ENCODE assay signal across 8 cellular contexts in the genomic region with DNA sequence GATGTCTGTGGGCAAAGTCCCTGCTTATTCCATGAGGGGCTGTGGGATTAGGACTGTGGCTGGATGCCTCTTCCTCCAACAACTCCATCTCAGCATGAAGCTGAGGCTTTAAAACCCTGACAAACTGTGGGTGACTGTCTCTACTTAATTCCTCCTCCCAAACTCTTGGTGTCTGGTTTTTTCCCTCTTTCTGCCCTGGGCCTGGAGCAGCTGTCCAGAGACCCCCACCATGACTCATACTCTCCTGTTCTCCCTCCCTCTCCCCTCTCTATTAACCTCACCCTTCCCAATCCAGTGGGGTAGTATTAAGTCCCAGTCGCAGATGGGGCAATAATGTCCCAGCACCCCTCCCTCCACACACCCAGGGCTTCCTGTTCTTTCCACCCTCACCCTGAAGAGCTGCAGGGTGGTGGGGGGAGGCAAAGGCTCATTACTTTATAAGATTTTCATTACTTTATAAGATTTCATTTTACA. TPM values are rescaled to one million over a fixed set of nuclear protein-coding genes. Genes with fewer than 3 reads are reported as not detected.
DNase-seq lines count a peak whose midpoint lies in the region; ATAC-seq, FAIRE-seq and TF ChIP-seq lines count a peak whose summit lies in the region.

No MANE protein-coding gene starts in this region.

- H3K36me3 ChIP-seq in HepG2 (replicated peaks in 1 of 2; ENCODE audit: control insufficient read depth in 1 of 2, insufficient read depth in 2 of 2, low read length in 2 of 2) (no peaks in the 10 kb centered on the region), subcutaneous abdominal adipose tissue (ENCODE audit: control insufficient read depth in 5 of 5, insufficient read depth in 5 of 5, low read length in 5 of 5) (peaks cover 3 to 17% (median 6%) of the 10 kb centered on the region in 5 donors)

- WGBS in HepG2 (ENCODE audit: low lambda C conversion rate) = 71% methylated on average over 1 of the region's 1 CpG

- no peak for TF ChIP-seq POLR2A in HepG2 (IDR thresholded peaks at IDR 0.05; ENCODE audit: insufficient read depth in 1 of 2, low read depth in 2 of 2, low read length in 2 of 2)

- H3K9me3 ChIP-seq in HepG2 (ENCODE audit: low read length) (no peaks in the 10 kb centered on the region), subcutaneous abdominal adipose tissue (ENCODE audit: control insufficient read depth in 5 of 5, low read length in 5 of 5) (no peaks in the 10 kb centered on the region)

- H3K9ac ChIP-seq in HepG2 (ENCODE audit: insufficient read depth, low read depth, low read length) = peak overlapping the region; percentile 90
- peak overlapping the region; percentile 50 to 90 (median 88) for H3K9ac ChIP-seq in subcutaneous abdominal adipose tissue (ENCODE audit: low read length in 5 of 5)

- no peak for TF ChIP-seq CTCF in astrocyte of the cerebellum (IDR thresholded peaks at IDR 0.05; ENCODE audit: low read depth, low read length, missing control alignments)
- no peak for TF ChIP-seq CTCF in HepG2 (CRISPR knock-in tag; IDR thresholded peaks at IDR 0.05)

- H3K4me2 ChIP-seq in HepG2 (ENCODE audit: low read depth, low read length) = peak overlapping the region; percentile 89

- peak overlapping the region; percentile 64 for H3K27ac Mint-ChIP-seq in T-helper 2 cell treated with Interferon-gamma antibody and Interleukin-4, amounts not matched to agents 5 μg/mL and 100 μg/mL, for 36 hours

- no peaks in the 10 kb centered on the region; a peak in 1 of 5 replicates for H3K27me3 ChIP-seq in HepG2 (ENCODE audit: control insufficient read depth in 1 of 2, insufficient read depth in 2 of 2, low read length in 2 of 2)
- H3K27me3 ChIP-seq in subcutaneous abdominal adipose tissue (ENCODE audit: control insufficient read depth in 5 of 5, insufficient read depth in 4 of 5, low read length in 5 of 5) = no peaks in the 10 kb centered on the region

- DNase-seq in T-helper 2 cell treated with Interferon-gamma antibody and Interleukin-4, amounts not matched to agents 5 μg/mL and 100 μg/mL, for 36 hours (ENCODE audit: low spot score) = no peak
- DNase-seq in T-helper 2 cell (no peak), astrocyte of the cerebellum (ENCODE audit: low read depth) (no peak), HepG2 (ENCODE audit: low spot score) (no peak), NCI-H1694 (lab: John Stamatoyannopoulos, UW) (no peak), NCI-H2107 treated with DMSO at 0.1 percent for 48 hours (lab: John Stamatoyannopoulos, UW; ENCODE audit: unreplicated experiment) (no peak)

- H3K27ac ChIP-seq in HepG2 (ENCODE audit: extremely low read length, insufficient read depth, low read length) (peak overlapping the region; percentile 93), subcutaneous abdominal adipose tissue (ENCODE audit: low read depth, low read length) (peak overlapping the region; percentile 85)

- no TSS peak for BruUV-seq in HepG2 (replicated peaks; lab: Mats Ljungman, UMichigan)

- intact Hi-C loops in HepG2 (cut with micrococcal nuclease; ENCODE audit: unreplicated experiment) = no loop called here

- in situ Hi-C loops in astrocyte of the cerebellum (cut with HindIII; ENCODE audit: low sequenced_read_pairs) (no loop called here), HepG2 (cut with HindIII; ENCODE audit: extremely low pct_ligation_motif_present, low pct_unique_long_range_greater_than_20kb) (loop anchor here (5.0 kb wide), 1 partner anchor 96 kb away; a partner anchor contains a TSS)

- peak overlapping the region; percentile 99 for H3K4me3 Mint-ChIP-seq in T-helper 2 cell treated with Interferon-gamma antibody and Interleukin-4, amounts not matched to agents 5 μg/mL and 100 μg/mL, for 36 hours

- H2AFZ ChIP-seq in HepG2 (ENCODE audit: low read length) = no peak overlapping the region

- no peaks in the 10 kb centered on the region for H4K20me1 ChIP-seq in HepG2 (ENCODE audit: insufficient read depth, low read length)

- peaks cover 19% of the 10 kb centered on the region for H3K36me3 Mint-ChIP-seq in T-helper 2 cell treated with Interferon-gamma antibody and Interleukin-4, amounts not matched to agents 5 μg/mL and 100 μg/mL, for 36 hours (ENCODE audit: low read depth)

- TF ChIP-seq EP300 in HepG2 (IDR thresholded peaks at IDR 0.05; ENCODE audit: low read depth in 2 of 2, low read length in 2 of 2) (no peak), HepG2 (CRISPR knock-in tag; IDR thresholded peaks at IDR 0.05; ENCODE audit: borderline replicate concordance) (no peak)

- peaks cover 33% of the 10 kb centered on the region for H3K4me1 ChIP-seq in HepG2 (ENCODE audit: insufficient read depth, low read length)
- H3K4me1 ChIP-seq in subcutaneous abdominal adipose tissue (ENCODE audit: control insufficient read depth in 5 of 5, insufficient read depth in 5 of 5, low read length in 5 of 5) = peaks cover 11 to 61% (median 51%) of the 10 kb centered on the region in 5 donors

- CTCF ChIA-PET in HepG2 (lab: Yijun Ruan, JAX; ENCODE audit: low intra/inter-chr PET ratio, low total read pairs) = no interaction called here

- POLR2A ChIA-PET in HepG2 (lab: Yijun Ruan, JAX) = interaction anchor here (1.3 to 7.2 kb wide), 7 partner anchors 12 to 117 kb away, joined by 3 to 206 read pairs (median 17); a partner anchor contains a TSS

- H3K9me3 Mint-ChIP-seq in T-helper 2 cell treated with Interferon-gamma antibody and Interleukin-4, amounts not matched to agents 5 μg/mL and 100 μg/mL, for 36 hours = no peaks in the 10 kb centered on the region

- H3K4me1 Mint-ChIP-seq in T-helper 2 cell treated with Interferon-gamma antibody and Interleukin-4, amounts not matched to agents 5 μg/mL and 100 μg/mL, for 36 hours (ENCODE audit: low read depth) = peaks cover 34% of the 10 kb centered on the region

- H3K79me2 ChIP-seq in HepG2 (ENCODE audit: insufficient read depth, low read length) = peaks cover 24% of the 10 kb centered on the region

- no peak for ATAC-seq in HepG2
- ATAC-seq in GM19452 (IDR thresholded peaks at IDR 0.05; ENCODE audit: unreplicated experiment) = no peak

- no peaks in the 10 kb centered on the region for H3K27me3 Mint-ChIP-seq in T-helper 2 cell treated with Interferon-gamma antibody and Interleukin-4, amounts not matched to agents 5 μg/mL and 100 μg/mL, for 36 hours (ENCODE audit: low read depth)

- no peak for FAIRE-seq in HepG2 (lab: Jason Lieb, UNC)

- TF ChIP-seq RAD21 in HepG2 (CRISPR knock-in tag; IDR thresholded peaks at IDR 0.05) = no peak

- H3K4me3 ChIP-seq in astrocyte of the cerebellum (ENCODE audit: low read depth, low read length) (peak overlapping the region; percentile 98), HepG2 (replicated peaks in 1 of 3; ENCODE audit: insufficient read depth in 1 of 3, low read depth in 2 of 3, low read length in 3 of 3) (peak overlapping the region; percentile 76 to 87 (median 79)), subcutaneous abdominal adipose tissue (ENCODE audit: low read depth in 1 of 5, low read length in 5 of 5) (peak overlapping the region; percentile 93 to 98 (median 97))

RNA-seq across cellular contexts. Expression of a gene that starts 2.1 kb away (rescaled TPM):
- total RNA-seq in HepG2 (2016; rRNA removed; fragmentation: Illumina TruSeq; extraction: Trizol) = 22.4 and 23.9 TPM in 2 replicates
- 2.0 and 4.0 TPM in 2 replicates for total RNA-seq in HepG2 (2016; cell fraction: cytosol; rRNA removed; fragmentation: Illumina TruSeq; extraction: Trizol; ENCODE audit: low read depth)
- 16.8 and 27.1 TPM in 2 replicates for total RNA-seq in HepG2 (2016; cell fraction: insoluble cytoplasmic fraction; rRNA removed; fragmentation: Illumina TruSeq; extraction: Trizol)
- total RNA-seq in HepG2 (2016; cell fraction: membrane; rRNA removed; fragmentation: Illumina TruSeq; extraction: Trizol) = 11.0 and 11.4 TPM in 2 replicates
- total RNA-seq in HepG2 (2016; cell fraction: nucleus; rRNA removed; fragmentation: Illumina TruSeq; extraction: Trizol) = 16.5 and 23.9 TPM in 2 replicates
- polyA plus RNA-seq in HepG2 (2011; rRNA removed) = 4.3 and 6.4 TPM in 2 replicates
- 5.6 and 8.0 TPM in 2 replicates for polyA plus RNA-seq in HepG2 (2011; cell fraction: cytosol; rRNA removed)
- 4.1 and 5.5 TPM in 2 replicates for polyA plus RNA-seq in HepG2 (2011; cell fraction: nucleus; rRNA removed)
- 8.4 and 9.3 TPM in 2 replicates for polyA plus RNA-seq in HepG2 (2012)
- 1.6 and 1.7 TPM in 2 replicates for polyA plus RNA-seq in HepG2 (2016; cell fraction: cytosol; fragmentation: Illumina TruSeq; extraction: Trizol; ENCODE audit: low read depth)
- 14.6 and 15.8 TPM in 2 replicates for polyA plus RNA-seq in HepG2 (2016; cell fraction: insoluble cytoplasmic fraction; fragmentation: Illumina TruSeq; extraction: Trizol; ENCODE audit: low read depth)
- polyA plus RNA-seq in HepG2 (2016; cell fraction: membrane; fragmentation: Illumina TruSeq; extraction: Trizol; ENCODE audit: low read depth) = 5.5 and 5.6 TPM in 2 replicates
- polyA plus RNA-seq in HepG2 (2016; cell fraction: nucleus; fragmentation: Illumina TruSeq; extraction: Trizol; ENCODE audit: insufficient read depth, low read depth) = 19.8 and 23.8 TPM in 2 replicates
- polyA minus RNA-seq in HepG2 (2011; rRNA and poly(A)+ RNA removed; ENCODE audit: low replicate concordance) = 6.5 and 22.6 TPM in 2 replicates
- 3.0 and 5.5 TPM in 2 replicates for polyA minus RNA-seq in HepG2 (2011; cell fraction: cytosol; rRNA and poly(A)+ RNA removed)
- 7.2 and 8.2 TPM in 2 replicates for polyA minus RNA-seq in HepG2 (2011; cell fraction: nucleus; rRNA and poly(A)+ RNA removed)

RNA-seq across cellular contexts. Expression of a gene that starts 11.3 kb away (rescaled TPM):
- 0.07 TPM in 1 of 2 replicates, not detected in the other for total RNA-seq in HepG2 (2016; rRNA removed; fragmentation: Illumina TruSeq; extraction: Trizol)
- total RNA-seq in HepG2 (2016; cell fraction: cytosol; rRNA removed; fragmentation: Illumina TruSeq; extraction: Trizol; ENCODE audit: low read depth) = not detected in 2 replicates
- 0.06 TPM in 1 of 2 replicates, not detected in the other for total RNA-seq in HepG2 (2016; cell fraction: insoluble cytoplasmic fraction; rRNA removed; fragmentation: Illumina TruSeq; extraction: Trizol)
- total RNA-seq in HepG2 (2016; cell fraction: membrane; rRNA removed; fragmentation: Illumina TruSeq; extraction: Trizol) = not detected in 2 replicates
- total RNA-seq in HepG2 (2016; cell fraction: nucleus; rRNA removed; fragmentation: Illumina TruSeq; extraction: Trizol) = not detected in 2 replicates
- 0.08 and 0.16 TPM in 2 replicates for polyA plus RNA-seq in HepG2 (2011; rRNA removed)
- 0.08 TPM in 2 replicates for polyA plus RNA-seq in HepG2 (2011; cell fraction: cytosol; rRNA removed)
- polyA plus RNA-seq in HepG2 (2011; cell fraction: nucleus; rRNA removed) = 0.12 and 0.32 TPM in 2 replicates
- polyA plus RNA-seq in HepG2 (2012) = 0.08 and 0.19 TPM in 2 replicates
- not detected in 2 replicates for polyA plus RNA-seq in HepG2 (2016; cell fraction: cytosol; fragmentation: Illumina TruSeq; extraction: Trizol; ENCODE audit: low read depth)
- polyA plus RNA-seq in HepG2 (2016; cell fraction: insoluble cytoplasmic fraction; fragmentation: Illumina TruSeq; extraction: Trizol; ENCODE audit: low read depth) = not detected in 2 replicates
- polyA plus RNA-seq in HepG2 (2016; cell fraction: membrane; fragmentation: Illumina TruSeq; extraction: Trizol; ENCODE audit: low read depth) = not detected in 2 replicates
- polyA plus RNA-seq in HepG2 (2016; cell fraction: nucleus; fragmentation: Illumina TruSeq; extraction: Trizol; ENCODE audit: insufficient read depth, low read depth) = not detected in 2 replicates
- not detected in 2 replicates for polyA minus RNA-seq in HepG2 (2011; rRNA and poly(A)+ RNA removed; ENCODE audit: low replicate concordance)
- not detected in 2 replicates for polyA minus RNA-seq in HepG2 (2011; cell fraction: cytosol; rRNA and poly(A)+ RNA removed)
- polyA minus RNA-seq in HepG2 (2011; cell fraction: nucleus; rRNA and poly(A)+ RNA removed) = not detected in 2 replicates

RNA-seq across cellular contexts. Expression of a gene that starts 13.6 kb away (rescaled TPM):
- 14.8 and 28.6 TPM in 2 replicates for total RNA-seq in HepG2 (2016; rRNA removed; fragmentation: Illumina TruSeq; extraction: Trizol)
- total RNA-seq in HepG2 (2016; cell fraction: cytosol; rRNA removed; fragmentation: Illumina TruSeq; extraction: Trizol; ENCODE audit: low read depth) = 8.9 and 10.8 TPM in 2 replicates
- 18.4 and 26.4 TPM in 2 replicates for total RNA-seq in HepG2 (2016; cell fraction: insoluble cytoplasmic fraction; rRNA removed; fragmentation: Illumina TruSeq; extraction: Trizol)
- 8.8 and 10.8 TPM in 2 replicates for total RNA-seq in HepG2 (2016; cell fraction: membrane; rRNA removed; fragmentation: Illumina TruSeq; extraction: Trizol)
- total RNA-seq in HepG2 (2016; cell fraction: nucleus; rRNA removed; fragmentation: Illumina TruSeq; extraction: Trizol) = 20.1 and 21.6 TPM in 2 replicates
- 24.0 and 30.2 TPM in 2 replicates for polyA plus RNA-seq in HepG2 (2011; rRNA removed)
- 17.7 and 25.9 TPM in 2 replicates for polyA plus RNA-seq in HepG2 (2011; cell fraction: cytosol; rRNA removed)
- polyA plus RNA-seq in HepG2 (2011; cell fraction: nucleus; rRNA removed) = 10.1 and 18.4 TPM in 2 replicates
- polyA plus RNA-seq in HepG2 (2012) = 20.8 and 36.4 TPM in 2 replicates
- polyA plus RNA-seq in HepG2 (2016; cell fraction: cytosol; fragmentation: Illumina TruSeq; extraction: Trizol; ENCODE audit: low read depth) = 11.3 and 13.0 TPM in 2 replicates
- 15.1 and 16.1 TPM in 2 replicates for polyA plus RNA-seq in HepG2 (2016; cell fraction: insoluble cytoplasmic fraction; fragmentation: Illumina TruSeq; extraction: Trizol; ENCODE audit: low read depth)
- polyA plus RNA-seq in HepG2 (2016; cell fraction: membrane; fragmentation: Illumina TruSeq; extraction: Trizol; ENCODE audit: low read depth) = 8.1 and 11.2 TPM in 2 replicates
- polyA plus RNA-seq in HepG2 (2016; cell fraction: nucleus; fragmentation: Illumina TruSeq; extraction: Trizol; ENCODE audit: insufficient read depth, low read depth) = 36.9 and 39.7 TPM in 2 replicates
- 41.3 and 201 TPM in 2 replicates for polyA minus RNA-seq in HepG2 (2011; rRNA and poly(A)+ RNA removed; ENCODE audit: low replicate concordance)
- 12.1 and 14.1 TPM in 2 replicates for polyA minus RNA-seq in HepG2 (2011; cell fraction: cytosol; rRNA and poly(A)+ RNA removed)
- polyA minus RNA-seq in HepG2 (2011; cell fraction: nucleus; rRNA and poly(A)+ RNA removed) = 16.2 and 21.8 TPM in 2 replicates

RNA-seq across cellular contexts. Expression of a gene that starts 13.9 kb away (rescaled TPM):
- 95.4 and 137 TPM in 2 replicates for total RNA-seq in HepG2 (2016; rRNA removed; fragmentation: Illumina TruSeq; extraction: Trizol)
- 32.7 and 36.6 TPM in 2 replicates for total RNA-seq in HepG2 (2016; cell fraction: cytosol; rRNA removed; fragmentation: Illumina TruSeq; extraction: Trizol; ENCODE audit: low read depth)
- 95.5 and 155 TPM in 2 replicates for total RNA-seq in HepG2 (2016; cell fraction: insoluble cytoplasmic fraction; rRNA removed; fragmentation: Illumina TruSeq; extraction: Trizol)
- 32.4 and 39.7 TPM in 2 replicates for total RNA-seq in HepG2 (2016; cell fraction: membrane; rRNA removed; fragmentation: Illumina TruSeq; extraction: Trizol)
- total RNA-seq in HepG2 (2016; cell fraction: nucleus; rRNA removed; fragmentation: Illumina TruSeq; extraction: Trizol) = 47.9 and 53.6 TPM in 2 replicates
- polyA plus RNA-seq in HepG2 (2011; rRNA removed) = 46.4 and 59.0 TPM in 2 replicates
- 23.9 and 33.5 TPM in 2 replicates for polyA plus RNA-seq in HepG2 (2011; cell fraction: cytosol; rRNA removed)
- 15.1 and 17.8 TPM in 2 replicates for polyA plus RNA-seq in HepG2 (2011; cell fraction: nucleus; rRNA removed)
- polyA plus RNA-seq in HepG2 (2012) = 47.5 and 49.6 TPM in 2 replicates
- polyA plus RNA-seq in HepG2 (2016; cell fraction: cytosol; fragmentation: Illumina TruSeq; extraction: Trizol; ENCODE audit: low read depth) = 24.1 and 25.0 TPM in 2 replicates
- polyA plus RNA-seq in HepG2 (2016; cell fraction: insoluble cytoplasmic fraction; fragmentation: Illumina TruSeq; extraction: Trizol; ENCODE audit: low read depth) = 123 and 138 TPM in 2 replicates
- 25.2 and 25.7 TPM in 2 replicates for polyA plus RNA-seq in HepG2 (2016; cell fraction: membrane; fragmentation: Illumina TruSeq; extraction: Trizol; ENCODE audit: low read depth)
- 58.8 and 61.1 TPM in 2 replicates for polyA plus RNA-seq in HepG2 (2016; cell fraction: nucleus; fragmentation: Illumina TruSeq; extraction: Trizol; ENCODE audit: insufficient read depth, low read depth)
- 41.0 and 49.7 TPM in 2 replicates for polyA minus RNA-seq in HepG2 (2011; rRNA and poly(A)+ RNA removed; ENCODE audit: low replicate concordance)
- polyA minus RNA-seq in HepG2 (2011; cell fraction: cytosol; rRNA and poly(A)+ RNA removed) = 8.4 and 13.8 TPM in 2 replicates
- 45.7 and 51.5 TPM in 2 replicates for polyA minus RNA-seq in HepG2 (2011; cell fraction: nucleus; rRNA and poly(A)+ RNA removed)
